ENCODE assay signal across 10 cellular contexts in the genomic region with DNA sequence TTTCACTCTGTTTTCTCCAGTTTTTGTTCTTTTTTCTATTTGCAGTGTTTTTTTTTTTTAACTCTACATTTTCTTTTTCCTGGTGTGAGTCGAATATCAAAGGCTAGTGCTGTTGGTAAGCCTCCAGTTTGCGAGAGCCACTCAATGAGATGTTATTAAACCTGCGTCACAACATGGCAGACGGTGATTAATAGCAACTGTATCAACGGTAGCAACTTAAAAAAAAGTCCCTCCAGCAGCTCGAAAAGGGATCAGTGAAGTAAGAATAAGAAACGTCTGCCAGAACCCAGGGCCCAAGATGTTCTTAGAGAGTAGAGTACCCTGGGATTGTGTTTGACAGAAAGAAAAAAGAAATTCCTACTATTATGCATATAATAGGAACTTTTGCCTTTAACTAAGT.
DNase-seq lines count a peak whose midpoint lies in the region; ATAC-seq and TF ChIP-seq lines count a peak whose summit lies in the region.
"Had no signal": no experiment of that assay in that cellular context is flagged by ENCODE, and none has a peak within 500 bp of the region (broad histone marks: within the 10 kb centered on the region; RNA-seq: fewer than 3 reads in every experiment).

No MANE protein-coding gene starts in this region.

- ATAC-seq in HG03565 (IDR thresholded peaks at IDR 0.05; ENCODE audit: unreplicated experiment) (no peak), GM21529 (IDR thresholded peaks at IDR 0.05; ENCODE audit: unreplicated experiment) (no peak)

- peaks cover 3% of the 10 kb centered on the region for H3K36me3 Mint-ChIP-seq in neural crest cell (ENCODE audit: low read depth)

- no peaks in the 10 kb centered on the region for H3K27me3 Mint-ChIP-seq in neural crest cell (ENCODE audit: low read depth)

- no peak overlapping the region for H3K4me3 Mint-ChIP-seq in neural crest cell

- H3K9me3 Mint-ChIP-seq in neural crest cell, result no peaks in the 10 kb centered on the region

- DNase-seq in AG08396 (ENCODE audit: low spot score), result peak; percentile 27
- DNase-seq in RPMI7951 (ENCODE audit: low read depth), result peak; percentile 75
- peak; percentile 97 for DNase-seq in fibroblast of mammary gland (ENCODE audit: low read depth)
- DNase-seq in neural crest cell (ENCODE audit: low read depth, low spot score), result no peak
- no peak for DNase-seq in SK-N-DZ (ENCODE audit: low spot score)
- no peak for DNase-seq in retina
- DNase-seq: ACHN, activated gamma-delta T cell had no signal

- H3K4me1 Mint-ChIP-seq in neural crest cell, result peaks cover 60% of the 10 kb centered on the region

- H3K27ac Mint-ChIP-seq in neural crest cell (ENCODE audit: unreplicated experiment), result peak overlapping the region; percentile 50

- H3K4me3 ChIP-seq in fibroblast of mammary gland (ENCODE audit: control insufficient read depth, low read depth, low read length), result no peak overlapping the region

- TF ChIP-seq CTCF in fibroblast of mammary gland (conservative IDR thresholded peaks at IDR 0.05; ENCODE audit: control insufficient read depth, insufficient read depth, low read depth, low read length) (no peak), neural crest cell (conservative IDR thresholded peaks at IDR 0.05) (no peak)

Comparison
In these comparisons a context has a peak if more than half of its experiments do, and no peak if none do; other contexts are left out.
1. DNase-seq: peak in AG08396 (single experiment), RPMI7951 (single experiment) and fibroblast of mammary gland (single experiment); none in neural crest cell (single experiment), SK-N-DZ (single experiment) and retina (single experiment).